ENCODE assay signal across 8 cellular contexts in the genomic region with DNA sequence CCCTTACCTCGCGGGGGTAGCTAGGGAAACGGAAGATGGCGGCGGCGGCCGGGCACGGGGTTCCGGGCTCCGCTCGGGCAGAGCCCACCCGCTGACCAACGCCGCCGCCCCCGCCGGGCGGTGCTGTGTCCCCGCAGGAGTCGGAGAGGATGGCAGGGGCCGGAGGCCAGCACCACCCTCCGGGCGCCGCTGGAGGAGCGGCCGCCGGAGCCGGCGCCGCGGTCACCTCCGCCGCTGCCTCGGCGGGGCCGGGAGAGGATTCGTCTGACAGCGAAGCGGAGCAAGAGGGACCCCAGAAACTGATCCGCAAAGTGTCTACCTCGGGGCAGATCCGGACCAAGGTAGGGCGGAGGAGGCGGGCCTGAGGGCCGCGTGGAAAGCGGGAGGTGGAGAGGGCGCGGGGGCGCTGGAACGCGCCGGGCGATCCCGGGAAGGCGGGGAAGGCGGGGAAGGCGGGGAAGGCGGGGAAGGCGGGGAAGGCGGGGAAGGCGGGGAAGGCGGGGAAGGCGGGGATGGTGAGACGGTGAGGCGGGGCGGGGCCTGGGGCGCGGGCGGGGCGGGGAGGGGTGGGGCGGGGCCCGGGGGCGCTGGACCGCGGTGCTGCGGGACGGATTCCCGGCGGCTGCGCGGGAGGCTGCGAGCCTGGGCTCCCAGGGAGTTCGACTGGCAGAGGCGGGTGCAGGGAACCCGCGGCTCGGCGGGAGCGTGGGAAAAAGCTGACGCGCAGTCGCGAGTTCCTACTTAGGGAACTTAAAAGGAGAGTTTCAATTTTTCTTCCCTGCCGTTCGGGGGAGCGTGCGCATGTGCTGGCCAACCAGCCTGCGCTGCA. TPM values are rescaled to one million over a fixed set of nuclear protein-coding genes. Genes with fewer than 3 reads are reported as not detected.
A peak's percentile ranks its signal among the peaks of the same experiment; 100 is the strongest.
DNase-seq lines count a peak whose midpoint lies in the region; ATAC-seq and TF ChIP-seq lines count a peak whose summit lies in the region.

A gene with protein sequence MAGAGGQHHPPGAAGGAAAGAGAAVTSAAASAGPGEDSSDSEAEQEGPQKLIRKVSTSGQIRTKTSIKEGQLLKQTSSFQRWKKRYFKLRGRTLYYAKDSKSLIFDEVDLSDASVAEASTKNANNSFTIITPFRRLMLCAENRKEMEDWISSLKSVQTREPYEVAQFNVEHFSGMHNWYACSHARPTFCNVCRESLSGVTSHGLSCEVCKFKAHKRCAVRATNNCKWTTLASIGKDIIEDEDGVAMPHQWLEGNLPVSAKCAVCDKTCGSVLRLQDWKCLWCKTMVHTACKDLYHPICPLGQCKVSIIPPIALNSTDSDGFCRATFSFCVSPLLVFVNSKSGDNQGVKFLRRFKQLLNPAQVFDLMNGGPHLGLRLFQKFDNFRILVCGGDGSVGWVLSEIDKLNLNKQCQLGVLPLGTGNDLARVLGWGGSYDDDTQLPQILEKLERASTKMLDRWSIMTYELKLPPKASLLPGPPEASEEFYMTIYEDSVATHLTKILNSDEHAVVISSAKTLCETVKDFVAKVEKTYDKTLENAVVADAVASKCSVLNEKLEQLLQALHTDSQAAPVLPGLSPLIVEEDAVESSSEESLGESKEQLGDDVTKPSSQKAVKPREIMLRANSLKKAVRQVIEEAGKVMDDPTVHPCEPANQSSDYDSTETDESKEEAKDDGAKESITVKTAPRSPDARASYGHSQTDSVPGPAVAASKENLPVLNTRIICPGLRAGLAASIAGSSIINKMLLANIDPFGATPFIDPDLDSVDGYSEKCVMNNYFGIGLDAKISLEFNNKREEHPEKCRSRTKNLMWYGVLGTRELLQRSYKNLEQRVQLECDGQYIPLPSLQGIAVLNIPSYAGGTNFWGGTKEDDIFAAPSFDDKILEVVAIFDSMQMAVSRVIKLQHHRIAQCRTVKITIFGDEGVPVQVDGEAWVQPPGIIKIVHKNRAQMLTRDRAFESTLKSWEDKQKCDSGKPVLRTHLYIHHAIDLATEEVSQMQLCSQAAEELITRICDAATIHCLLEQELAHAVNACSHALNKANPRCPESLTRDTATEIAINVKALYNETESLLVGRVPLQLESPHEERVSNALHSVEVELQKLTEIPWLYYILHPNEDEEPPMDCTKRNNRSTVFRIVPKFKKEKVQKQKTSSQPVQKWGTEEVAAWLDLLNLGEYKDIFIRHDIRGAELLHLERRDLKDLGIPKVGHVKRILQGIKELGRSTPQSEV (plus strand): TSS at position 24 of the 829 bp plus-strand sequence. CDS start 126 bp downstream, at position 150.

- TF ChIP-seq CTCF in AG04450 (IDR thresholded peaks at IDR 0.05; ENCODE audit: low read depth, low read length) (no peak), lower lobe of right lung (IDR thresholded peaks at IDR 0.05) (peak; percentile 16)

- no peaks in the 10 kb centered on the region for H3K27me3 ChIP-seq in AG04450 (ENCODE audit: control insufficient read depth, insufficient read depth, low read length)
- H3K27me3 ChIP-seq in lower lobe of right lung (ENCODE audit: low read depth) = no peaks in the 10 kb centered on the region

- no peaks in the 10 kb centered on the region for H3K36me3 ChIP-seq in lower lobe of right lung

- CTCF ChIA-PET in AG04450 (lab: Charles Lee) = interaction anchor here (0.6 to 2.0 kb wide), 2 partner anchors 13 to 380 kb away, joined by 3 to 11 read pairs; no protein-coding TSS in a partner anchor
- CTCF ChIA-PET in activated CD4-positive, alpha-beta memory T cell treated with anti-CD3 and anti-CD28 coated beads, Interleukin-2, amount 10 ng/mL, durations not matched to agents 7 days and 5 days (lab: Charles Lee) = interaction anchor here (0.6 to 1.0 kb wide), 3 partner anchors 156 to 437 kb away, joined by 3 to 5 read pairs (median 3); no protein-coding TSS in a partner anchor

- H3K4me1 ChIP-seq in lower lobe of right lung = peaks cover 19% of the 10 kb centered on the region

- peaks cover 35% of the 10 kb centered on the region for H3K36me3 Mint-ChIP-seq in activated CD4-positive, alpha-beta memory T cell treated with anti-CD3 and anti-CD28 coated beads, Interleukin-2, amount 10 ng/mL, durations not matched to agents 7 days and 5 days (ENCODE audit: low read depth)

- TF ChIP-seq POLR2A in GM18526 (IDR thresholded peaks at IDR 0.05; ENCODE audit: extremely low read depth, insufficient read length) = peak; percentile 41

- intact Hi-C loops in lower lobe of right lung (cut with DNase I) = no loop called here

- peaks cover 3% of the 10 kb centered on the region for H3K27me3 Mint-ChIP-seq in activated CD4-positive, alpha-beta memory T cell treated with anti-CD3 and anti-CD28 coated beads, Interleukin-2, amount 10 ng/mL, durations not matched to agents 7 days and 5 days

- DNase-seq in AG04450 (ENCODE audit: low read depth, low spot score) (no peak), NCI-H460 (ENCODE audit: extremely low read depth, low read depth) (peak; percentile 36), lower lobe of right lung (peak; percentile 82)
- peak; percentile 66 for DNase-seq in activated CD4-positive, alpha-beta memory T cell treated with anti-CD3 and anti-CD28 coated beads, Interleukin-2, amount 10 ng/mL, durations not matched to agents 7 days and 5 days
- DNase-seq in effector CD4-positive, alpha-beta T cell = peak; percentile 55
- DNase-seq in stimulated activated CD4-positive, alpha-beta T cell treated with anti-CD3 and anti-CD28 coated beads, TNF-alpha, amount 100 ng/mL, for 24 hours (ENCODE audit: low read depth in 3 of 3) = peak in 2 of 3 experiments; percentile 41 to 70

- ATAC-seq in HG03095 (IDR thresholded peaks at IDR 0.05; ENCODE audit: unreplicated experiment) (peak; percentile 40), lower lobe of right lung (peak; percentile 91 to 93)

- POLR2A ChIA-PET in AG04450 (lab: Yijun Ruan, JAX) = interaction anchor here (0.6 to 1.2 kb wide), 3 partner anchors 61 to 148 kb away, joined by 3 to 6 read pairs (median 3); no protein-coding TSS in a partner anchor
- POLR2A ChIA-PET in activated CD4-positive, alpha-beta memory T cell treated with anti-CD3 and anti-CD28 coated beads, Interleukin-2, amount 10 ng/mL, durations not matched to agents 7 days and 5 days (lab: Charles Lee) = interaction anchor here (0.6 to 1.7 kb wide), 5 partner anchors 10 to 786 kb away, joined by 3 to 7 read pairs (median 3); a partner anchor contains a TSS

- H3K9me3 Mint-ChIP-seq in activated CD4-positive, alpha-beta memory T cell treated with anti-CD3 and anti-CD28 coated beads, Interleukin-2, amount 10 ng/mL, durations not matched to agents 7 days and 5 days = no peaks in the 10 kb centered on the region

- peak within 1 kb of the TSS; percentile 89 for H3K4me3 Mint-ChIP-seq in activated CD4-positive, alpha-beta memory T cell treated with anti-CD3 and anti-CD28 coated beads, Interleukin-2, amount 10 ng/mL, durations not matched to agents 7 days and 5 days

- no peaks in the 10 kb centered on the region for H3K9me3 ChIP-seq in AG04450 (ENCODE audit: control insufficient read depth, insufficient read depth, low read length)
- H3K9me3 ChIP-seq in lower lobe of right lung = no peaks in the 10 kb centered on the region

- H3K4me3 ChIP-seq in AG04450 (ENCODE audit: low read depth, low read length) (peak within 1 kb of the TSS; percentile 76), lower lobe of right lung (peak within 1 kb of the TSS; percentile 84)

- H3K4me1 Mint-ChIP-seq in activated CD4-positive, alpha-beta memory T cell treated with anti-CD3 and anti-CD28 coated beads, Interleukin-2, amount 10 ng/mL, durations not matched to agents 7 days and 5 days = peaks cover 31% of the 10 kb centered on the region

- H3K27ac Mint-ChIP-seq in activated CD4-positive, alpha-beta memory T cell treated with anti-CD3 and anti-CD28 coated beads, Interleukin-2, amount 10 ng/mL, durations not matched to agents 7 days and 5 days = peak within 1 kb of the TSS; percentile 82

- H3K27ac ChIP-seq in AG04450 (ENCODE audit: low read depth, low read length) = peak within 1 kb of the TSS; percentile 77
- peak within 1 kb of the TSS; percentile 84 for H3K27ac ChIP-seq in lower lobe of right lung

RNA-seq across cellular contexts. Expression of the gene that starts here (rescaled TPM):
- polyA plus RNA-seq in AG04450 (2011; rRNA removed) = 3.3 and 4.3 TPM in 2 replicates
- 16.9 and 18.6 TPM in 2 replicates for polyA minus RNA-seq in AG04450 (2011; rRNA and poly(A)+ RNA removed)
- total RNA-seq in NCI-H460 (2014; rRNA removed; shearing (Covaris generic)) = 3.9 and 4.0 TPM in 2 replicates
- 2.1 and 2.9 TPM in 2 replicates for polyA plus RNA-seq in NCI-H460 (2014; cell fraction: nucleus; rRNA removed)
- 10 to 100 TPM; 20.4 to 21.1 TPM for total RNA-seq in activated CD4-positive, alpha-beta memory T cell treated with anti-CD3 and anti-CD28 coated beads, Interleukin-2, amount 10 ng/mL, durations not matched to agents 7 days and 5 days
- total RNA-seq in lower lobe of right lung = 18.7 TPM
